8 cellular contexts compared by ENCODE assay signal in genomic region chr3:51975857-51976549, GRCh38. TPM values are rescaled to one million over a fixed set of nuclear protein-coding genes. Genes with fewer than 3 reads are reported as not detected.
DNase-seq lines count a peak whose midpoint lies in the region; ATAC-seq and TF ChIP-seq lines count a peak whose summit lies in the region.

No MANE protein-coding gene starts in this region.

- intact Hi-C loops in activated T-helper 2 cell treated with anti-CD3 and anti-CD28 coated beads, Interferon-gamma antibody, Interleukin-2, Interleukin-4, amounts not matched to agents 10 μg/mL and 5 μg/mL and 100 μg/mL, durations not matched to agents 14 hours and 24 hours and 36 hours (cut with micrococcal nuclease), result loop anchor here (1.0 to 10.0 kb wide), 3 partner anchors 7 to 709 kb away; partner anchors contain the start of genes ACY1, GNL3, PBRM1 and RPL29

- H3K4me3 Mint-ChIP-seq in activated T-helper 2 cell treated with anti-CD3 and anti-CD28 coated beads, Interferon-gamma antibody, Interleukin-2, Interleukin-4, amounts not matched to agents 10 μg/mL and 5 μg/mL and 100 μg/mL, durations not matched to agents 14 hours and 24 hours and 36 hours (ENCODE audit: low read depth), result peak overlapping the region; percentile 90
- peak overlapping the region; percentile 89 for H3K4me3 Mint-ChIP-seq in glutamatergic neuron (ENCODE audit: unreplicated experiment)

- H3K27ac Mint-ChIP-seq in activated T-helper 2 cell treated with anti-CD3 and anti-CD28 coated beads, Interferon-gamma antibody, Interleukin-2, Interleukin-4, amounts not matched to agents 10 μg/mL and 5 μg/mL and 100 μg/mL, durations not matched to agents 14 hours and 24 hours and 36 hours, result peak overlapping the region; percentile 74
- peak overlapping the region; percentile 79 for H3K27ac Mint-ChIP-seq in glutamatergic neuron (ENCODE audit: unreplicated experiment)

- H3K36me3 Mint-ChIP-seq in activated T-helper 2 cell treated with anti-CD3 and anti-CD28 coated beads, Interferon-gamma antibody, Interleukin-2, Interleukin-4, amounts not matched to agents 10 μg/mL and 5 μg/mL and 100 μg/mL, durations not matched to agents 14 hours and 24 hours and 36 hours (ENCODE audit: low read depth), result peaks cover 5% of the 10 kb centered on the region
- no peaks in the 10 kb centered on the region for H3K36me3 Mint-ChIP-seq in glutamatergic neuron (ENCODE audit: unreplicated experiment)

- H3K9me3 ChIP-seq in neutrophil, result no peaks in the 10 kb centered on the region

- no peak for TF ChIP-seq CTCF in glutamatergic neuron (IDR thresholded peaks at IDR 0.05; ENCODE audit: partially characterized antibody, unreplicated experiment)
- TF ChIP-seq CTCF in neutrophil (IDR thresholded peaks at IDR 0.05), result no peak

- H3K27me3 ChIP-seq in neutrophil, result peaks cover 9% of the 10 kb centered on the region

- H3K4me3 ChIP-seq in neutrophil (ENCODE audit: low read depth in 1 of 2, low read length in 1 of 2), result peak overlapping the region; percentile 76

- H3K36me3 ChIP-seq in neutrophil, result no peaks in the 10 kb centered on the region

- no peak overlapping the region for H3K27ac ChIP-seq in neutrophil

- peak; percentile 82 for DNase-seq in COR-L47 (lab: John Stamatoyannopoulos, UW)
- peak; percentile 68 for DNase-seq in LHCN-M2 (ENCODE audit: low read depth)
- no peak for DNase-seq in activated T-helper 2 cell treated with anti-CD3 and anti-CD28 coated beads, Interferon-gamma antibody, Interleukin-2, Interleukin-4, amounts not matched to agents 10 μg/mL and 5 μg/mL and 100 μg/mL, durations not matched to agents 14 hours and 24 hours and 36 hours (ENCODE audit: low spot score)
- DNase-seq in glutamatergic neuron, result peak; percentile 82
- no peak for DNase-seq in kidney glomerular epithelial cell (lab: John Stamatoyannopoulos, UW)
- no peak for DNase-seq in SKM-1 (lab: John Stamatoyannopoulos, UW; ENCODE audit: unreplicated experiment)

- ATAC-seq in GM19467 (IDR thresholded peaks at IDR 0.05; ENCODE audit: unreplicated experiment), result no peak

- peaks cover 26 to 27% of the 10 kb centered on the region in 2 experiments for H3K4me1 ChIP-seq in neutrophil (ENCODE audit: control insufficient read depth in 1 of 2, insufficient read depth in 1 of 2, low read depth in 1 of 2, low read length in 1 of 2)

- H3K27me3 Mint-ChIP-seq in activated T-helper 2 cell treated with anti-CD3 and anti-CD28 coated beads, Interferon-gamma antibody, Interleukin-2, Interleukin-4, amounts not matched to agents 10 μg/mL and 5 μg/mL and 100 μg/mL, durations not matched to agents 14 hours and 24 hours and 36 hours (ENCODE audit: low read depth), result no peaks in the 10 kb centered on the region
- peaks cover 12% of the 10 kb centered on the region for H3K27me3 Mint-ChIP-seq in glutamatergic neuron (ENCODE audit: unreplicated experiment)

- H3K9me3 Mint-ChIP-seq in activated T-helper 2 cell treated with anti-CD3 and anti-CD28 coated beads, Interferon-gamma antibody, Interleukin-2, Interleukin-4, amounts not matched to agents 10 μg/mL and 5 μg/mL and 100 μg/mL, durations not matched to agents 14 hours and 24 hours and 36 hours, result no peaks in the 10 kb centered on the region
- peaks cover 8% of the 10 kb centered on the region for H3K9me3 Mint-ChIP-seq in glutamatergic neuron (ENCODE audit: unreplicated experiment)

- H3K4me1 Mint-ChIP-seq in activated T-helper 2 cell treated with anti-CD3 and anti-CD28 coated beads, Interferon-gamma antibody, Interleukin-2, Interleukin-4, amounts not matched to agents 10 μg/mL and 5 μg/mL and 100 μg/mL, durations not matched to agents 14 hours and 24 hours and 36 hours (ENCODE audit: low read depth), result peaks cover 24% of the 10 kb centered on the region
- H3K4me1 Mint-ChIP-seq in glutamatergic neuron (ENCODE audit: low read depth, unreplicated experiment), result peaks cover 11% of the 10 kb centered on the region

RNA-seq across cellular contexts. Expression of gene ABHD14A, which starts 1.1 kb away (rescaled TPM):
- total RNA-seq in LHCN-M2 (2014; rRNA removed), result 23.1 and 30.7 TPM in 2 replicates
- 25.8 TPM for polyA plus RNA-seq in LHCN-M2 (2012)
- 13.5 and 15.9 TPM in 2 replicates for total RNA-seq in activated T-helper 2 cell treated with anti-CD3 and anti-CD28 coated beads, Interferon-gamma antibody, Interleukin-2, Interleukin-4, amounts not matched to agents 10 μg/mL and 5 μg/mL and 100 μg/mL, durations not matched to agents 14 hours and 24 hours and 36 hours
- total RNA-seq in glutamatergic neuron (ENCODE audit: unreplicated experiment), result 12.7 TPM

RNA-seq across cellular contexts. Expression of gene ABHD14B, which starts 2.2 kb away (rescaled TPM):
- total RNA-seq in LHCN-M2 (2014; rRNA removed), result 54.6 and 59.9 TPM in 2 replicates
- polyA plus RNA-seq in LHCN-M2 (2012), result 68.1 TPM
- total RNA-seq in activated T-helper 2 cell treated with anti-CD3 and anti-CD28 coated beads, Interferon-gamma antibody, Interleukin-2, Interleukin-4, amounts not matched to agents 10 μg/mL and 5 μg/mL and 100 μg/mL, durations not matched to agents 14 hours and 24 hours and 36 hours, result 49.2 and 51.6 TPM in 2 replicates
- 6.7 TPM for total RNA-seq in glutamatergic neuron (ENCODE audit: unreplicated experiment)

RNA-seq across cellular contexts. Expression of gene ACY1, which starts 7.3 kb away (rescaled TPM):
- total RNA-seq in LHCN-M2 (2014; rRNA removed) (60.4 and 75.4 TPM in 2 replicates), glutamatergic neuron (ENCODE audit: unreplicated experiment) (13.2 TPM)
- 48.2 TPM for polyA plus RNA-seq in LHCN-M2 (2012)
- 62.8 and 64.6 TPM in 2 replicates for total RNA-seq in activated T-helper 2 cell treated with anti-CD3 and anti-CD28 coated beads, Interferon-gamma antibody, Interleukin-2, Interleukin-4, amounts not matched to agents 10 μg/mL and 5 μg/mL and 100 μg/mL, durations not matched to agents 14 hours and 24 hours and 36 hours

RNA-seq across cellular contexts. Expression of gene PCBP4, which starts 8.7 kb away (rescaled TPM):
- 189 and 276 TPM in 2 replicates for total RNA-seq in LHCN-M2 (2014; rRNA removed)
- polyA plus RNA-seq in LHCN-M2 (2012), result 124 TPM
- 21.1 and 23.8 TPM in 2 replicates for total RNA-seq in activated T-helper 2 cell treated with anti-CD3 and anti-CD28 coated beads, Interferon-gamma antibody, Interleukin-2, Interleukin-4, amounts not matched to agents 10 μg/mL and 5 μg/mL and 100 μg/mL, durations not matched to agents 14 hours and 24 hours and 36 hours
- 1,577 TPM for total RNA-seq in glutamatergic neuron (ENCODE audit: unreplicated experiment)

RNA-seq across cellular contexts. Expression of gene RPL29, which starts 19.7 kb away (rescaled TPM):
- total RNA-seq in LHCN-M2 (2014; rRNA removed) (1,243 and 1,634 TPM in 2 replicates), glutamatergic neuron (ENCODE audit: unreplicated experiment) (588 TPM)
- polyA plus RNA-seq in LHCN-M2 (2012), result 1,899 TPM
- 1,666 and 1,693 TPM in 2 replicates for total RNA-seq in activated T-helper 2 cell treated with anti-CD3 and anti-CD28 coated beads, Interferon-gamma antibody, Interleukin-2, Interleukin-4, amounts not matched to agents 10 μg/mL and 5 μg/mL and 100 μg/mL, durations not matched to agents 14 hours and 24 hours and 36 hours

Comparison
In these comparisons a context has a peak if more than half of its experiments do, and no peak if none do; other contexts are left out.
1. DNase-seq: peak in COR-L47 (single experiment), LHCN-M2 (single experiment) and glutamatergic neuron (single experiment); none in activated T-helper 2 cell treated with anti-CD3 and anti-CD28 coated beads, Interferon-gamma antibody, Interleukin-2, Interleukin-4, amounts not matched to agents 10 μg/mL and 5 μg/mL and 100 μg/mL, durations not matched to agents 14 hours and 24 hours and 36 hours (single experiment), kidney glomerular epithelial cell (single experiment) and SKM-1 (single experiment).